16 cellular contexts compared by ENCODE assay signal in the genomic region with DNA sequence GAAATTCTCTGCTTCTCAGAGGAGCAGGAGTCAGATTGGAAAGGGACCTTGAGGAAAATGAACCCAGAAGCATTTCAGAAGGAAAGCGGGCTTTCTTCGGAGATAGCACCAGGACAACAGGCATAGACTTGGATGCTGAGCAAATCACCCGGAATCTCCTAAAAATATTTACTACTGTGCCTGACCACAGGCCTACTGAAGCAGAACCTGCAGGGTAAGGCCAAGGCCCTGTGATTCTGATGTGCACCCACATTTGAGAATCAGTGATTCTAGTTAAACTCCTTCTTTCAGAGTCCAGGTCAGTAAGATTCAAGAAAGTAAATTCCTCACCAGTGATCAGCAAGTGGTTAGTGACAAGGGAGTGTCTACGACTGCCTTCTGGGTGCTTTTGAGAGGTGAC.
A peak's percentile ranks its signal among the peaks of the same experiment; 100 is the strongest.
DNase-seq lines count a peak whose midpoint lies in the region; ATAC-seq and TF ChIP-seq lines count a peak whose summit lies in the region.
"Had no signal": no experiment of that assay in that cellular context is flagged by ENCODE, and none has a peak within 500 bp of the region (broad histone marks: within the 10 kb centered on the region; RNA-seq: fewer than 3 reads in every experiment).

No MANE protein-coding gene starts in this region.

- peaks cover 0 to 10% (median 0%) of the 10 kb centered on the region in 11 experiments; a peak in 2 of 22 replicates for H3K27me3 ChIP-seq in BLaER1 treated with 17β-estradiol and CSF1 and Interleukin-3, amounts not matched to agents 10 nM and 100 nM
- H3K27me3 ChIP-seq in KMS-11 (ENCODE audit: insufficient read depth, low read depth) = no peaks in the 10 kb centered on the region
- no peaks in the 10 kb centered on the region for H3K27me3 ChIP-seq in CD8-positive, alpha-beta T cell (ENCODE audit: insufficient read depth, low read length)
- no peaks in the 10 kb centered on the region for H3K27me3 ChIP-seq in spleen (replicated peaks in 1 of 7)

- POLR2A ChIA-PET in CD8-positive, alpha-beta T cell (lab: Charles Lee) = no interaction called here

- peak overlapping the region in 5 of 11 experiments; percentile 11 to 43 (median 16); a peak in 7 of 22 replicates for H3K27ac ChIP-seq in BLaER1 treated with 17β-estradiol and CSF1 and Interleukin-3, amounts not matched to agents 10 nM and 100 nM
- H3K27ac ChIP-seq in KMS-11 (no peak overlapping the region), spleen (no peak overlapping the region)
- H3K27ac ChIP-seq in CD8-positive, alpha-beta T cell (ENCODE audit: low read depth, low read length) = no peak overlapping the region
- H3K27ac ChIP-seq: PC-9 had no signal

- peak overlapping the region; percentile 28 to 71 (median 58); a peak in 21 of 22 replicates for H3K4me2 ChIP-seq in BLaER1 treated with 17β-estradiol and CSF1 and Interleukin-3, amounts not matched to agents 10 nM and 100 nM
- peak overlapping the region; percentile 39 for H3K4me2 ChIP-seq in KMS-11
- H3K4me2 ChIP-seq: PC-9 had no signal

- no peak for ATAC-seq in CD8-positive, alpha-beta T cell

- H3K9me3 Mint-ChIP-seq in CD8-positive, alpha-beta T cell = no peaks in the 10 kb centered on the region
- H3K9me3 Mint-ChIP-seq: CD4-positive, alpha-beta T cell had no signal

- no peak for TF ChIP-seq POLR2A in spleen (IDR thresholded peaks at IDR 0.05)

- H4K20me1 ChIP-seq in BLaER1 treated with 17β-estradiol and CSF1 and Interleukin-3, amounts not matched to agents 10 nM and 100 nM = no peaks in the 10 kb centered on the region
- H4K20me1 ChIP-seq in KMS-11 (ENCODE audit: insufficient read depth) = no peaks in the 10 kb centered on the region

- H3K9ac ChIP-seq in BLaER1 treated with 17β-estradiol and CSF1 and Interleukin-3, amounts not matched to agents 10 nM and 100 nM = no peak overlapping the region; a peak in 1 of 22 replicates
- H3K9ac ChIP-seq in KMS-11 = no peak overlapping the region

- CTCF ChIA-PET in CD8-positive, alpha-beta T cell (lab: Charles Lee) = no interaction called here

- WGBS in spleen, 5 donors = 89 to 100% (median 96%) methylated on average over 3 to 4 of the region's 4 CpGs

- peak; percentile 34 for DNase-seq in kidney glomerular epithelial cell (lab: John Stamatoyannopoulos, UW)
- peak; percentile 81 for DNase-seq in renal cortical epithelial cell (ENCODE audit: low read depth)
- no peak for DNase-seq in CD8-positive, alpha-beta T cell
- no peak for DNase-seq in spleen
- DNase-seq in NOMO-1 (lab: John Stamatoyannopoulos, UW; ENCODE audit: unreplicated experiment in 2 of 2) = no peak
- DNase-seq: AML-193; CD4-positive, alpha-beta T cell; DMS79 treated with DMSO at 0.1 percent for 48 hours; HCEC 1CT; NCI-H1048; NCI-H146; NCI-H2107; NCI-H226; PC-9 had no signal

- H3K4me1 Mint-ChIP-seq in CD8-positive, alpha-beta T cell (ENCODE audit: low read depth) = peaks cover 9% of the 10 kb centered on the region

- no peak overlapping the region for H3K4me3 ChIP-seq in BLaER1 treated with 17β-estradiol and CSF1 and Interleukin-3, amounts not matched to agents 10 nM and 100 nM
- H3K4me3 ChIP-seq in KMS-11 (IDR thresholded peaks at IDR 0.05; ENCODE audit: insufficient read depth, low read depth, low read length) (no peak overlapping the region), spleen (no peak overlapping the region)
- no peak overlapping the region for H3K4me3 ChIP-seq in CD8-positive, alpha-beta T cell (ENCODE audit: low read depth, low read length)
- H3K4me3 ChIP-seq: PC-9 had no signal

- no peaks in the 10 kb centered on the region for H3K36me3 ChIP-seq in BLaER1 treated with 17β-estradiol and CSF1 and Interleukin-3, amounts not matched to agents 10 nM and 100 nM
- H3K36me3 ChIP-seq in KMS-11 (ENCODE audit: insufficient read depth) (no peaks in the 10 kb centered on the region), spleen (no peaks in the 10 kb centered on the region)
- no peaks in the 10 kb centered on the region for H3K36me3 ChIP-seq in CD8-positive, alpha-beta T cell (ENCODE audit: insufficient read depth, low read length)

- no peak overlapping the region for H3K4me3 Mint-ChIP-seq in CD8-positive, alpha-beta T cell
- H3K4me3 Mint-ChIP-seq: CD4-positive, alpha-beta T cell had no signal

- H2AFZ ChIP-seq in KMS-11 (ENCODE audit: low read depth) = no peak overlapping the region
- H2AFZ ChIP-seq: PC-9 had no signal

- intact Hi-C loops in CD8-positive, alpha-beta T cell (cut with DNase I, micrococcal nuclease) = no loop called here
- intact Hi-C loops in spleen (cut with DNase I; ENCODE audit: low total_unique reads) = no loop called here

- no peaks in the 10 kb centered on the region for H3K36me3 Mint-ChIP-seq in CD8-positive, alpha-beta T cell

- peaks cover 0 to 10% (median 4%) of the 10 kb centered on the region in 11 experiments; a peak in 10 of 22 replicates for H3K9me3 ChIP-seq in BLaER1 treated with 17β-estradiol and CSF1 and Interleukin-3, amounts not matched to agents 10 nM and 100 nM (replicated peaks in 1 of 11)
- no peaks in the 10 kb centered on the region for H3K9me3 ChIP-seq in CD8-positive, alpha-beta T cell (ENCODE audit: low read length)
- no peaks in the 10 kb centered on the region for H3K9me3 ChIP-seq in spleen

- peaks cover 15 to 33% (median 22%) of the 10 kb centered on the region in 10 experiments for H3K4me1 ChIP-seq in BLaER1 treated with 17β-estradiol and CSF1 and Interleukin-3, amounts not matched to agents 10 nM and 100 nM
- H3K4me1 ChIP-seq in KMS-11 (ENCODE audit: low read depth, poor library complexity, severe bottlenecking) = peaks cover 14% of the 10 kb centered on the region
- H3K4me1 ChIP-seq in CD8-positive, alpha-beta T cell (ENCODE audit: insufficient read depth, low read length) = no peaks in the 10 kb centered on the region
- H3K4me1 ChIP-seq in spleen = no peaks in the 10 kb centered on the region

- no peaks in the 10 kb centered on the region for H3K79me2 ChIP-seq in KMS-11 (ENCODE audit: insufficient read depth, low read depth)

- no peaks in the 10 kb centered on the region for H3K27me3 Mint-ChIP-seq in CD8-positive, alpha-beta T cell (ENCODE audit: low read depth)
- H3K27me3 Mint-ChIP-seq: CD4-positive, alpha-beta T cell had no signal

- H3K27ac Mint-ChIP-seq in CD8-positive, alpha-beta T cell = no peak overlapping the region
- H3K27ac Mint-ChIP-seq: CD4-positive, alpha-beta T cell had no signal

- no peak for TF ChIP-seq CTCF in KMS-11 (conservative IDR thresholded peaks at IDR 0.05; ENCODE audit: low read depth, low read length)
- no peak for TF ChIP-seq CTCF in CD8-positive, alpha-beta T cell (IDR thresholded peaks at IDR 0.05)
- no peak for TF ChIP-seq CTCF in spleen (IDR thresholded peaks at IDR 0.05 in 8 of 11, conservative IDR thresholded peaks at IDR 0.05 in 3 of 11)

Comparison
In these comparisons a context has a peak if more than half of its experiments do, and no peak if none do; other contexts are left out.
1. DNase-seq: peak in kidney glomerular epithelial cell (single experiment) and renal cortical epithelial cell (single experiment); none in CD8-positive, alpha-beta T cell (0 of 7), spleen (single experiment) and NOMO-1 (0 of 2).